Comparison of ENCODE assay signal across 14 cellular contexts in genomic region chr4:144970597-144970996, GRCh38.
DNase-seq lines count a peak whose midpoint lies in the region; ATAC-seq and TF ChIP-seq lines count a peak whose summit lies in the region.
"Had no signal": no experiment of that assay in that cellular context is flagged by ENCODE, and none has a peak within 500 bp of the region (broad histone marks: within the 10 kb centered on the region; RNA-seq: fewer than 3 reads in every experiment).

No MANE protein-coding gene starts in this region.

- H3K4me3 ChIP-seq in IMR-90 (ENCODE audit: insufficient read depth, low read depth, low read length) (no peak overlapping the region), lower leg skin (ENCODE audit: low read depth, poor library complexity, severe bottlenecking) (no peak overlapping the region)
- H3K4me3 ChIP-seq: coronary artery had no signal

- H2AK5ac ChIP-seq in IMR-90 (ENCODE audit: low read depth, low read length) = no peak overlapping the region

- H3K9me1 ChIP-seq in IMR-90 (ENCODE audit: insufficient read depth, low read length) = no peaks in the 10 kb centered on the region

- no peaks in the 10 kb centered on the region for H3K36me3 ChIP-seq in IMR-90 (ENCODE audit: control insufficient read depth, insufficient read depth, low read length)

- H3K14ac ChIP-seq in IMR-90 (replicated peaks; ENCODE audit: low read depth, low read length) = no peak overlapping the region

- H3K4me2 ChIP-seq in IMR-90 (ENCODE audit: low read depth, low read length) = peak overlapping the region; percentile 45; the same call in 1 of the 2 replicates

- H3K18ac ChIP-seq in IMR-90 (ENCODE audit: low read depth, low read length) = no peak overlapping the region

- BruUV-seq in IMR-90 (replicated peaks; lab: Mats Ljungman, UMichigan) = no TSS peak

- ATAC-seq in GM18519 (IDR thresholded peaks at IDR 0.05; ENCODE audit: low FRiP score, unreplicated experiment) = peak; percentile 61
- peak; percentile 77 for ATAC-seq in GM21390 (IDR thresholded peaks at IDR 0.05; ENCODE audit: unreplicated experiment)
- ATAC-seq in HG02973 (IDR thresholded peaks at IDR 0.05; ENCODE audit: unreplicated experiment) = peak; percentile 53
- no peak for ATAC-seq in IMR-90 (ENCODE audit: low read depth)
- ATAC-seq in effector memory CD8-positive, alpha-beta T cell (replicated peaks) = no peak
- ATAC-seq: HCT116, left lobe of liver had no signal

- dilution Hi-C loops in IMR-90 (cut with HindIII; ENCODE audit: low sequenced_read_pairs, unreplicated experiment) = no loop called here

- H3K4me1 ChIP-seq in IMR-90 (ENCODE audit: control insufficient read depth, insufficient read depth, low read length) = no peaks in the 10 kb centered on the region

- in situ Hi-C loops in IMR-90 (cut with MboI; ENCODE audit: low sequenced_read_pairs) = no loop called here

- no peaks in the 10 kb centered on the region for H3K9me3 ChIP-seq in IMR-90 (ENCODE audit: control insufficient read depth, insufficient read depth, low read length)

- no peak overlapping the region for H2BK120ac ChIP-seq in IMR-90 (ENCODE audit: low read depth, low read length)

- H2BK15ac ChIP-seq in IMR-90 (ENCODE audit: low read depth, low read length) = no peak overlapping the region

- no peak overlapping the region for H3K27ac Mint-ChIP-seq in effector memory CD8-positive, alpha-beta T cell
- no peak overlapping the region for H3K27ac Mint-ChIP-seq in mesothelial cell of epicardium
- H3K27ac Mint-ChIP-seq: activated naive CD8-positive, alpha-beta T cell; stimulated activated naive CD8-positive, alpha-beta T cell treated with anti-CD3 and anti-CD28 coated beads, Interleukin-15, Interleukin-2, amounts not matched to agents 100 ng/mL and 50 ng/mL, for 24 hours had no signal

- H4K8ac ChIP-seq in IMR-90 (ENCODE audit: low read depth in 2 of 2, low read length in 2 of 2) = no peak overlapping the region

- no peak overlapping the region for H2AFZ ChIP-seq in IMR-90 (replicated peaks; ENCODE audit: low read length, poor library complexity)

- no peak overlapping the region for H4K91ac ChIP-seq in IMR-90 (ENCODE audit: insufficient read depth, low read depth, low read length)

- no peak overlapping the region for H3K27ac ChIP-seq in IMR-90 (ENCODE audit: insufficient read depth, low read length)
- H3K27ac ChIP-seq: coronary artery had no signal

- no peak for TF ChIP-seq RAD21 in IMR-90 (IDR thresholded peaks at IDR 0.05; ENCODE audit: low read length)

- H3K4ac ChIP-seq in IMR-90 (ENCODE audit: low read depth, low read length) = no peak overlapping the region

- H4K20me1 ChIP-seq in IMR-90 (ENCODE audit: insufficient read depth, low read length) = no peaks in the 10 kb centered on the region

- H2BK20ac ChIP-seq in IMR-90 (ENCODE audit: low read depth, low read length) = no peak overlapping the region

- DNase-seq in IMR-90 (no peak), lower leg skin (ENCODE audit: low spot score in 2 of 2) (no peak), mesothelial cell of epicardium (ENCODE audit: low spot score in 2 of 2, unreplicated experiment in 2 of 2) (no peak), NCI-H2227 (lab: John Stamatoyannopoulos, UW; ENCODE audit: unreplicated experiment) (no peak)
- DNase-seq in effector memory CD8-positive, alpha-beta T cell = no peak
- DNase-seq: activated CD4-positive, alpha-beta T cell treated with anti-CD3 and anti-CD28 coated beads, Interleukin-2, amount 50 U/mL, for 4 hours had no signal

- intact Hi-C loops in IMR-90 (cut with micrococcal nuclease) = no loop called here
- intact Hi-C loops in lower leg skin (cut with DNase I; ENCODE audit: low total_unique reads) = no loop called here

- no peak overlapping the region for H3K56ac ChIP-seq in IMR-90 (ENCODE audit: extremely low read depth, insufficient read depth, low read length)

- no peak overlapping the region for H2BK5ac ChIP-seq in IMR-90 (ENCODE audit: low read depth, low read length, poor library complexity, severe bottlenecking)

- H3K79me1 ChIP-seq in IMR-90 (ENCODE audit: low read depth in 1 of 2, low read length in 2 of 2) = no peaks in the 10 kb centered on the region

- no peak for TF ChIP-seq POLR2A in IMR-90 (IDR thresholded peaks at IDR 0.05; ENCODE audit: low read depth, low read length)
- TF ChIP-seq POLR2A in lower leg skin (IDR thresholded peaks at IDR 0.05) = no peak

- no peak overlapping the region for H2AK9ac ChIP-seq in IMR-90 (replicated peaks; ENCODE audit: low read depth, low read length, poor library complexity)

- POLR2A ChIA-PET in IMR-90 (lab: Charles Lee; ENCODE audit: unreplicated experiment) = no interaction called here

- H4K5ac ChIP-seq in IMR-90 (ENCODE audit: low read depth, low read length) = no peak overlapping the region

- no peak for TF ChIP-seq CTCF in IMR-90 (conservative IDR thresholded peaks at IDR 0.05; ENCODE audit: low read depth, low read length)
- TF ChIP-seq CTCF in lower leg skin (IDR thresholded peaks at IDR 0.05) = no peak
- TF ChIP-seq CTCF in mesothelial cell of epicardium (IDR thresholded peaks at IDR 0.05; ENCODE audit: unreplicated experiment) = no peak

- no peak overlapping the region for H3K4me3 Mint-ChIP-seq in effector memory CD8-positive, alpha-beta T cell
- no peak overlapping the region for H3K4me3 Mint-ChIP-seq in mesothelial cell of epicardium
- H3K4me3 Mint-ChIP-seq: activated naive CD8-positive, alpha-beta T cell; stimulated activated naive CD8-positive, alpha-beta T cell treated with anti-CD3 and anti-CD28 coated beads, Interleukin-15, Interleukin-2, amounts not matched to agents 100 ng/mL and 50 ng/mL, for 24 hours had no signal

- H3K23ac ChIP-seq in IMR-90 (ENCODE audit: low read depth, low read length) = no peak overlapping the region

- H3K4me1 Mint-ChIP-seq in effector memory CD8-positive, alpha-beta T cell (ENCODE audit: low read depth in 2 of 2) = no peaks in the 10 kb centered on the region
- no peaks in the 10 kb centered on the region for H3K4me1 Mint-ChIP-seq in mesothelial cell of epicardium

- no peaks in the 10 kb centered on the region for H3K9me3 Mint-ChIP-seq in effector memory CD8-positive, alpha-beta T cell
- H3K9me3 Mint-ChIP-seq in mesothelial cell of epicardium = peaks cover 14% of the 10 kb centered on the region

- H3K36me3 Mint-ChIP-seq in effector memory CD8-positive, alpha-beta T cell (ENCODE audit: insufficient read depth) = no peaks in the 10 kb centered on the region
- peaks cover 3% of the 10 kb centered on the region for H3K36me3 Mint-ChIP-seq in mesothelial cell of epicardium
- H3K36me3 Mint-ChIP-seq: activated naive CD8-positive, alpha-beta T cell had no signal

- no peak overlapping the region for H3K9ac ChIP-seq in IMR-90 (ENCODE audit: low read depth, low read length)

- no peaks in the 10 kb centered on the region for H3K27me3 ChIP-seq in IMR-90 (ENCODE audit: control insufficient read depth, insufficient read depth, low read length)

- CTCF ChIA-PET in IMR-90 (lab: Yijun Ruan, JAX) = interaction anchor here (0.7 kb wide), 1 partner anchor 676 kb away, joined by 3 read pairs; no protein-coding TSS in a partner anchor

- H3K27me3 Mint-ChIP-seq in effector memory CD8-positive, alpha-beta T cell = no peaks in the 10 kb centered on the region
- no peaks in the 10 kb centered on the region for H3K27me3 Mint-ChIP-seq in mesothelial cell of epicardium (ENCODE audit: low read depth)
- H3K27me3 Mint-ChIP-seq: activated naive CD8-positive, alpha-beta T cell; stimulated activated naive CD8-positive, alpha-beta T cell treated with anti-CD3 and anti-CD28 coated beads, Interleukin-15, Interleukin-2, amounts not matched to agents 100 ng/mL and 50 ng/mL, for 24 hours had no signal

- WGBS in IMR-90 (ENCODE audit: extremely low coverage in 2 of 2, insufficient read length in 1 of 2), 2 experiments = no CpG with 5 or more reads among the region's 1 CpG
- 81 to 82% methylated on average over 1 of the region's 1 CpG for WGBS in lower leg skin, 2 donors

TF ChIP-seq in IMR-90, 13 proteins besides CTCF, POLR2A, EP300 and RAD21:
- TF ChIP-seq CEBPB (IDR thresholded peaks at IDR 0.05; ENCODE audit: low read depth, low read length) (no peak), MAZ (IDR thresholded peaks at IDR 0.05; ENCODE audit: borderline replicate concordance, low read depth, low read length) (no peak), MXI1 (IDR thresholded peaks at IDR 0.05; ENCODE audit: borderline replicate concordance, low read depth, low read length) (no peak), ELK1 (IDR thresholded peaks at IDR 0.05; ENCODE audit: borderline replicate concordance, low read depth, low read length) (no peak), NFE2L2 (IDR thresholded peaks at IDR 0.05; ENCODE audit: low read depth, low read length) (no peak), SMC3 (IDR thresholded peaks at IDR 0.05; ENCODE audit: low read depth, low read length) (no peak), BHLHE40 (IDR thresholded peaks at IDR 0.05; ENCODE audit: low read depth, low read length) (no peak), USF2 (IDR thresholded peaks at IDR 0.05; ENCODE audit: low read depth, low read length) (no peak)
TF ChIP-seq in IMR-90: peak in this region for 0.

Comparison
In these comparisons a context has a peak if more than half of its experiments do, and no peak if none do; other contexts are left out.
1. ATAC-seq: peak in GM18519 (single experiment), GM21390 (single experiment) and HG02973 (single experiment); none in IMR-90 (single experiment) and effector memory CD8-positive, alpha-beta T cell (single experiment).